9 cellular contexts compared by ENCODE assay signal in the genomic region with DNA sequence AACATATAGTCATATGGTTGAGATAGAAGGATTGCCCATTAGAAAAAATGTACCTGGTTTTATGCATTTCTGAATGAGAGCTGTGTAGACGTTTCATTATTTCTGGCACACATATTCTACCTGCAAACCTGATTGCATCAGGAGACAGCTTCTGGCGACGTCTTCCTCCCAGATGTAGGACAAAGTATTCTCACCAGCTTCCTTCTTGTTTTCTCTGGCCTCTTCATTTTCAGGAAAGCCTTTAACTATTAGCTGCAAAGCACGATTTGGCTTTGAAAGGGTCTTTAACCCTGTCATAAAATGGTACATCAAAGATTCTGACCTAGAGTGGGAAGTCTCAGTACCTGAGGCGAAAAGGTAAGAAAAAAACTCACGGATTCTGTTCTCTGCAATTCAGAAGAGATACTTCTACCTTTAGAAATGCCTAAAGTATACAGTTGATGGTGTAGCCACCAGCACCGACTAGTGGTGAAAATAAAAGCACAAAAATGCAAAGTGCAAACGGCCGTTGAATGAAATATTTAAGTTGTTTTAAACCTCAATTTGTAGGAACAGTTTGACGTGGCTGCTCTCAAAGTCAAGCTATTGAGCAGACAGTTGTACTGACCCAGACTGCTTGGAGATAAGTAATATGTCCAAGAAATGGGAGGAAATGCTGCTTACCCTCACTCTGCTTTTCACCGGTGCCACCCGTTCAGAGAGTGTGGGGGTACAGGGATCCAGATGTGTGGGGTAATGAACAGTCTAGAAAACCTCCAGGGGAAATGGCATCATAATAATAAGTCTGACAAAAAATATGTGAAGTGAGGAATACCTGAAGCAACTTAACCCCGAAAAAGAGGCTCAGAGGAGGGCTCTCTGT. TPM values are rescaled to one million over a fixed set of nuclear protein-coding genes. Genes with fewer than 3 reads are reported as not detected.
A peak's percentile ranks its signal among the peaks of the same experiment; 100 is the strongest.
DNase-seq lines count a peak whose midpoint lies in the region; ATAC-seq, FAIRE-seq and TF ChIP-seq lines count a peak whose summit lies in the region.
"Had no signal": no experiment of that assay in that cellular context is flagged by ENCODE, and none has a peak within 500 bp of the region (broad histone marks: within the 10 kb centered on the region; RNA-seq: fewer than 3 reads in every experiment).

No MANE protein-coding gene starts in this region.

- H3K27me3 Mint-ChIP-seq in activated B cell treated with CpG ODN at 0.5 μM for 24 hours: no peaks in the 10 kb centered on the region
- no peaks in the 10 kb centered on the region for H3K27me3 Mint-ChIP-seq in naive thymus-derived CD8-positive, alpha-beta T cell

- intact Hi-C loops in activated B cell treated with CpG ODN at 0.5 μM for 24 hours (cut with micrococcal nuclease): loop anchor here (1.0 to 2.0 kb wide), 6 partner anchors 86 to 558 kb away; no protein-coding TSS in a partner anchor

- FAIRE-seq in GM18507 (lab: Jason Lieb, UNC): peak; percentile 78

- H3K9me3 Mint-ChIP-seq in activated B cell treated with CpG ODN at 0.5 μM for 24 hours: no peaks in the 10 kb centered on the region
- H3K9me3 Mint-ChIP-seq in naive thymus-derived CD8-positive, alpha-beta T cell: no peaks in the 10 kb centered on the region

- no peaks in the 10 kb centered on the region for H3K36me3 Mint-ChIP-seq in activated B cell treated with CpG ODN at 0.5 μM for 24 hours (ENCODE audit: low read depth)
- H3K36me3 Mint-ChIP-seq in naive thymus-derived CD8-positive, alpha-beta T cell: no peaks in the 10 kb centered on the region

- H3K27ac Mint-ChIP-seq in activated B cell treated with CpG ODN at 0.5 μM for 24 hours: no peak overlapping the region
- H3K27ac Mint-ChIP-seq in naive thymus-derived CD8-positive, alpha-beta T cell: peak overlapping the region in 1 of 10 donors; percentile 77

- peaks cover 2% of the 10 kb centered on the region for H3K4me1 Mint-ChIP-seq in activated B cell treated with CpG ODN at 0.5 μM for 24 hours
- peaks cover 3 to 7% (median 6%) of the 10 kb centered on the region in 4 donors for H3K4me1 Mint-ChIP-seq in naive thymus-derived CD8-positive, alpha-beta T cell

- CTCF ChIA-PET in activated B cell treated with CpG ODN at 0.5 μM for 24 hours (lab: Charles Lee): interaction anchor here (0.6 to 2.9 kb wide), 21 partner anchors 9 to 560 kb away, joined by 3 to 22 read pairs (median 4); a partner anchor contains a TSS

- ATAC-seq in activated B cell treated with CpG ODN at 0.5 μM for 24 hours (ENCODE audit: low read depth) (peak; percentile 49), HG02571 (IDR thresholded peaks at IDR 0.05; ENCODE audit: unreplicated experiment) (no peak)
- peak; percentile 75 to 76 for ATAC-seq in naive thymus-derived CD8-positive, alpha-beta T cell

- DNase-seq in AG08395 (ENCODE audit: low spot score) (peak; percentile 17), GM18507 (ENCODE audit: extremely low spot score, insufficient read length, low read depth) (no peak), HT1080 (ENCODE audit: low read depth) (peak; percentile 5), activated B cell treated with CpG ODN at 0.5 μM for 24 hours (no peak), NCI-H2196 (lab: John Stamatoyannopoulos, UW; ENCODE audit: unreplicated experiment) (no peak)
- peak; percentile 0 for DNase-seq in effector CD8-positive, alpha-beta T cell (lab: John Stamatoyannopoulos, UW)
- peak in 8 of 10 donors; percentile 36 to 67 (median 48) for DNase-seq in naive thymus-derived CD8-positive, alpha-beta T cell
- DNase-seq: left cardiac atrium had no signal

- POLR2A ChIA-PET in activated B cell treated with CpG ODN at 0.5 μM for 24 hours (lab: Charles Lee): no interaction called here
- POLR2A ChIA-PET in naive thymus-derived CD8-positive, alpha-beta T cell (lab: Charles Lee): no interaction called here

- no peak overlapping the region for H3K4me3 Mint-ChIP-seq in activated B cell treated with CpG ODN at 0.5 μM for 24 hours
- H3K4me3 Mint-ChIP-seq in naive thymus-derived CD8-positive, alpha-beta T cell: peak overlapping the region in 2 of 10 donors; percentile 1 to 22

- TF ChIP-seq CTCF in activated B cell treated with CpG ODN at 0.5 μM for 24 hours (IDR thresholded peaks at IDR 0.05): no peak

RNA-seq across cellular contexts. Expression of a gene that starts 20.2 kb away (rescaled TPM):
- not detected in 2 replicates for total RNA-seq in HT1080 (2014; rRNA removed; shearing (Covaris generic))
- polyA plus RNA-seq in HT1080 (2015; cell fraction: cytosol; rRNA removed): 0.05 TPM in 1 of 2 replicates, not detected in the other
- not detected in 2 replicates for polyA plus RNA-seq in HT1080 (2015; cell fraction: nucleus; rRNA removed)
- 0.98 and 1.5 TPM in 2 replicates for total RNA-seq in activated B cell treated with CpG ODN at 0.5 μM for 24 hours
- 1 to 10 TPM; 1.2 to 1.8 TPM for total RNA-seq in naive thymus-derived CD8-positive, alpha-beta T cell
- polyA plus RNA-seq in naive thymus-derived CD8-positive, alpha-beta T cell: 1 to 10 TPM in 1 of 3 donors, under 1 TPM in 1, not detected in 1; 0.14 to 2.1 TPM

RNA-seq across cellular contexts. Expression of a gene that starts 29.8 kb away (rescaled TPM):
- total RNA-seq in HT1080 (2014; rRNA removed; shearing (Covaris generic)): not detected in 2 replicates
- not detected in 2 replicates for polyA plus RNA-seq in HT1080 (2015; cell fraction: cytosol; rRNA removed)
- polyA plus RNA-seq in HT1080 (2015; cell fraction: nucleus; rRNA removed): not detected in 2 replicates
- 0.05 and 0.11 TPM in 2 replicates for total RNA-seq in activated B cell treated with CpG ODN at 0.5 μM for 24 hours
- total RNA-seq in naive thymus-derived CD8-positive, alpha-beta T cell: not detected
- polyA plus RNA-seq in naive thymus-derived CD8-positive, alpha-beta T cell: not detected
- total RNA-seq: left cardiac atrium had no signal

Comparison
In these comparisons a context has a peak if more than half of its experiments do, and no peak if none do; other contexts are left out.
1. DNase-seq: peak in AG08395 (single experiment), HT1080 (single experiment), effector CD8-positive, alpha-beta T cell (single experiment) and naive thymus-derived CD8-positive, alpha-beta T cell (8 of 10); none in GM18507 (single experiment), activated B cell treated with CpG ODN at 0.5 μM for 24 hours (single experiment) and NCI-H2196 (single experiment).